Comparison of ENCODE assay signal across 7 cellular contexts in genomic region chr12:50505945-50506344, GRCh38. TPM values are rescaled to one million over a fixed set of nuclear protein-coding genes. Genes with fewer than 3 reads are reported as not detected.
DNase-seq lines count a peak whose midpoint lies in the region; ATAC-seq, FAIRE-seq and TF ChIP-seq lines count a peak whose summit lies in the region.

No MANE protein-coding gene starts in this region.

- H3K4ac ChIP-seq in mesenchymal stem cell (ENCODE audit: low read depth in 1 of 2, low read length in 2 of 2): no peak overlapping the region

- TF ChIP-seq CTCF in type B pancreatic cell (conservative IDR thresholded peaks at IDR 0.05): no peak

- H3K14ac ChIP-seq in mesenchymal stem cell (ENCODE audit: low read length in 2 of 2): no peak overlapping the region

- H4K91ac ChIP-seq in mesenchymal stem cell (ENCODE audit: low read length): no peak overlapping the region

- no peaks in the 10 kb centered on the region for H3K36me3 Mint-ChIP-seq in type B pancreatic cell

- H2AFZ ChIP-seq in mesenchymal stem cell (ENCODE audit: low read depth, low read length): no peak overlapping the region

- no peaks in the 10 kb centered on the region for H3K9me3 ChIP-seq in duodenal mucosa (ENCODE audit: control insufficient read depth in 1 of 2, low read length in 2 of 2)
- H3K9me3 ChIP-seq in mesenchymal stem cell (ENCODE audit: control insufficient read depth, low read length): no peaks in the 10 kb centered on the region

- H3K4me3 Mint-ChIP-seq in type B pancreatic cell: peak overlapping the region; percentile 99

- H3K27ac ChIP-seq in duodenal mucosa (ENCODE audit: low read depth, low read length): no peak overlapping the region
- H3K27ac ChIP-seq in mesenchymal stem cell (ENCODE audit: low read length, poor library complexity, severe bottlenecking): no peak overlapping the region

- H3K9me3 Mint-ChIP-seq in type B pancreatic cell: no peaks in the 10 kb centered on the region

- no peaks in the 10 kb centered on the region for H3K27me3 Mint-ChIP-seq in type B pancreatic cell

- DNase-seq in GM19239 (ENCODE audit: insufficient read length, low spot score) (no peak), OCI-M1 (lab: John Stamatoyannopoulos, UW) (peak; percentile 82), mesenchymal stem cell (peak; percentile 24), type B pancreatic cell (ENCODE audit: extremely low spot score, unreplicated experiment) (no peak), GM12892 (ENCODE audit: insufficient read length) (no peak)

- no peak overlapping the region for H2BK15ac ChIP-seq in mesenchymal stem cell (ENCODE audit: low read depth, poor library complexity, severe bottlenecking)

- TF ChIP-seq POLR2A in GM12892 (IDR thresholded peaks at IDR 0.05; ENCODE audit: low read depth, low read length): no peak

- no peak overlapping the region for H3K23ac ChIP-seq in mesenchymal stem cell (ENCODE audit: low read length in 2 of 2)

- H2AK5ac ChIP-seq in mesenchymal stem cell (ENCODE audit: low read length, severe bottlenecking): no peak overlapping the region

- peaks cover under 1% of the 10 kb centered on the region for H3K79me1 ChIP-seq in mesenchymal stem cell (replicated peaks; ENCODE audit: low read length, poor library complexity, severe bottlenecking)

- 0% methylated on average over 2 of the region's 3 CpGs for WGBS in mesenchymal stem cell

- FAIRE-seq in GM19239 (lab: Jason Lieb, UNC): peak; percentile 63
- no peak for FAIRE-seq in GM12892 (lab: Jason Lieb, UNC)

- H3K4me2 ChIP-seq in mesenchymal stem cell (ENCODE audit: low read length, poor library complexity, severe bottlenecking): peak overlapping the region; percentile 87

- no peaks in the 10 kb centered on the region for H3K27me3 ChIP-seq in duodenal mucosa (ENCODE audit: control insufficient read depth in 1 of 2, insufficient read depth in 2 of 2, low read length in 2 of 2)
- no peaks in the 10 kb centered on the region for H3K27me3 ChIP-seq in mesenchymal stem cell (ENCODE audit: control insufficient read depth in 1 of 2, insufficient read depth in 1 of 2, low read length in 2 of 2)

- H2BK5ac ChIP-seq in mesenchymal stem cell (ENCODE audit: low read depth, low read length, poor library complexity, severe bottlenecking): no peak overlapping the region

- peak overlapping the region; percentile 89 for H3K27ac Mint-ChIP-seq in type B pancreatic cell

- peaks cover 35 to 38% of the 10 kb centered on the region in 2 donors for H3K4me1 ChIP-seq in duodenal mucosa (ENCODE audit: control insufficient read depth in 1 of 2, insufficient read depth in 2 of 2, low read length in 2 of 2)
- peaks cover 3% of the 10 kb centered on the region for H3K4me1 ChIP-seq in mesenchymal stem cell (ENCODE audit: control insufficient read depth, insufficient read depth, low read depth, low read length)

- no peak overlapping the region for H4K8ac ChIP-seq in mesenchymal stem cell (ENCODE audit: low read length)

- no peaks in the 10 kb centered on the region for H3K36me3 ChIP-seq in duodenal mucosa (ENCODE audit: control insufficient read depth in 1 of 2, insufficient read depth in 2 of 2, low read length in 2 of 2)
- peaks cover 0 to 3% of the 10 kb centered on the region in 2 experiments for H3K36me3 ChIP-seq in mesenchymal stem cell (ENCODE audit: control insufficient read depth in 1 of 2, insufficient read depth in 2 of 2, low read depth in 1 of 2, low read length in 2 of 2)

- peaks cover 50% of the 10 kb centered on the region for H3K4me1 Mint-ChIP-seq in type B pancreatic cell (ENCODE audit: unreplicated experiment)

- H2BK120ac ChIP-seq in mesenchymal stem cell (ENCODE audit: low read depth, low read length): no peak overlapping the region

- H3K18ac ChIP-seq in mesenchymal stem cell (ENCODE audit: low read depth in 1 of 2, low read length in 2 of 2): no peak overlapping the region

- peak overlapping the region; percentile 83 to 95 for H3K4me3 ChIP-seq in duodenal mucosa (ENCODE audit: low read depth in 1 of 2, low read length in 2 of 2)
- H3K4me3 ChIP-seq in mesenchymal stem cell (ENCODE audit: insufficient read depth in 1 of 2, low read depth in 1 of 2, low read length in 2 of 2): peak overlapping the region in 1 of 2 experiments; percentile 91

- H2BK12ac ChIP-seq in mesenchymal stem cell (ENCODE audit: low read length in 2 of 2): no peak overlapping the region

- H3K9ac ChIP-seq in duodenal mucosa (ENCODE audit: low read depth in 1 of 2, low read length in 2 of 2): peak overlapping the region; percentile 92 to 94
- H3K9ac ChIP-seq in mesenchymal stem cell (ENCODE audit: low read length): peak overlapping the region; percentile 97

- ATAC-seq in GM19467 (IDR thresholded peaks at IDR 0.05; ENCODE audit: unreplicated experiment): no peak

RNA-seq across cellular contexts. Expression of gene DIP2B, which starts 1.2 kb away (rescaled TPM):
- polyA plus RNA-seq in mesenchymal stem cell (2013, experiment 1 of 2): 8.0 TPM
- polyA plus RNA-seq in mesenchymal stem cell (2013, experiment 2 of 2): 7.7 TPM
- 27.2 and 28.6 TPM in 2 replicates for total RNA-seq in type B pancreatic cell (ENCODE audit: low replicate concordance)
- polyA plus RNA-seq in GM12892 (2012; ENCODE audit: missing spikeins): 13.2 TPM

Comparison
In these comparisons a context has a peak if more than half of its experiments do, and no peak if none do; other contexts are left out.
1. DNase-seq: peak in OCI-M1 (single experiment) and mesenchymal stem cell (single experiment); none in GM19239 (single experiment), type B pancreatic cell (single experiment) and GM12892 (single experiment).